Comparison of ENCODE assay signal across 8 cellular contexts in genomic region chr2:177604291-177605065, GRCh38.
DNase-seq lines count a peak whose midpoint lies in the region; ATAC-seq and TF ChIP-seq lines count a peak whose summit lies in the region.

No MANE protein-coding gene starts in this region.

- H3K9me3 ChIP-seq in AG04450 (ENCODE audit: control insufficient read depth, insufficient read depth, low read length) (no peaks in the 10 kb centered on the region), breast epithelium (no peaks in the 10 kb centered on the region), uterus (no peaks in the 10 kb centered on the region)

- TF ChIP-seq POLR2A in breast epithelium (IDR thresholded peaks at IDR 0.05) (no peak), uterus (IDR thresholded peaks at IDR 0.05) (no peak)

- CTCF ChIA-PET in AG04450 (lab: Charles Lee), result interaction anchor here (0.5 to 6.4 kb wide), 71 partner anchors 9 to 449 kb away, joined by 3 to 112 read pairs (median 4); partner anchors contain the start of gene AGPS

- H3K4me3 ChIP-seq in AG04450 (ENCODE audit: low read depth, low read length) (peak overlapping the region; percentile 8; the same call in 1 of the 2 replicates), GM12864 (ENCODE audit: low read depth, low read length) (no peak overlapping the region), breast epithelium (no peak overlapping the region), uterus (no peak overlapping the region)

- POLR2A ChIA-PET in AG04450 (lab: Yijun Ruan, JAX), result interaction anchor here (0.5 kb wide), 1 partner anchor 109 kb away, joined by 4 read pairs; no protein-coding TSS in a partner anchor

- H3K36me3 ChIP-seq in breast epithelium (no peaks in the 10 kb centered on the region), uterus (no peaks in the 10 kb centered on the region)

- DNase-seq in AG04450 (ENCODE audit: low read depth, low spot score) (peak; percentile 23), GM12864 (ENCODE audit: low read depth) (no peak), NCI-H2227 treated with DMSO at 0.1 percent for 48 hours (lab: John Stamatoyannopoulos, UW) (peak; percentile 71), breast epithelium (ENCODE audit: low spot score in 2 of 2) (no peak), left colon (no peak), uterus (peak; percentile 35 to 49), NCI-H774 (lab: John Stamatoyannopoulos, UW) (no peak)
- DNase-seq in effector CD4-positive, alpha-beta T cell, result no peak

- peak; percentile 85 for TF ChIP-seq CTCF in AG04450 (IDR thresholded peaks at IDR 0.05; ENCODE audit: low read depth, low read length)
- TF ChIP-seq CTCF in GM12864 (IDR thresholded peaks at IDR 0.05; ENCODE audit: low read depth, low read length, missing control alignments), result peak; percentile 66
- peak; percentile 35 to 61 (median 48) for TF ChIP-seq CTCF in breast epithelium (IDR thresholded peaks at IDR 0.05)
- peak; percentile 59 to 76 (median 67) for TF ChIP-seq CTCF in uterus (IDR thresholded peaks at IDR 0.05)

- ATAC-seq in left colon, result peak; percentile 42

- intact Hi-C loops in breast epithelium (cut with DNase I; ENCODE audit: low total_unique reads), result no loop called here
- intact Hi-C loops in left colon (cut with DNase I, micrococcal nuclease), result loop anchor here in 1 of 2 donors (10.0 kb wide), 2 partner anchors 110 to 270 kb away; no protein-coding TSS in a partner anchor
- intact Hi-C loops in uterus (cut with DNase I; ENCODE audit: low total_unique reads), result no loop called here

- H3K4me1 ChIP-seq in breast epithelium, result no peaks in the 10 kb centered on the region
- no peaks in the 10 kb centered on the region for H3K4me1 ChIP-seq in uterus

- H3K27ac ChIP-seq in AG04450 (ENCODE audit: low read depth, low read length) (no peak overlapping the region), breast epithelium (peak overlapping the region in 1 of 2 donors; percentile 15), uterus (peak overlapping the region; percentile 42 to 50)

- H3K27me3 ChIP-seq in AG04450 (ENCODE audit: control insufficient read depth, insufficient read depth, low read length) (no peaks in the 10 kb centered on the region), breast epithelium (no peaks in the 10 kb centered on the region), uterus (no peaks in the 10 kb centered on the region)

Comparison
In these comparisons a context has a peak if more than half of its experiments do, and no peak if none do; other contexts are left out.
1. DNase-seq: peak in AG04450 (single experiment), NCI-H2227 treated with DMSO at 0.1 percent for 48 hours (single experiment) and uterus (2 of 2); none in GM12864 (single experiment), breast epithelium (0 of 2), left colon (0 of 2), effector CD4-positive, alpha-beta T cell (single experiment) and NCI-H774 (single experiment).
2. Peak in every context shown above with its lines, with median percentiles within 50 percentile points of each other: CTCF ChIP-seq.